16 cellular contexts compared by ENCODE assay signal in genomic region chrX:38632516-38632915, GRCh38.
"Had no signal": no experiment of that assay in that cellular context is flagged by ENCODE, and none has a peak within 500 bp of the region (broad histone marks: within the 10 kb centered on the region; RNA-seq: fewer than 3 reads in every experiment).

No MANE protein-coding gene starts in this region.

- H3K27ac ChIP-seq: body of pancreas, neural progenitor cell, parathyroid adenoma, SJSA1, upper lobe of left lung, VCaP had no signal

- DNase-seq: activated CD4-positive, alpha-beta T cell treated with anti-CD3 and anti-CD28 coated beads for 4 hours; activated CD8-positive, alpha-beta memory T cell treated with anti-CD3 and anti-CD28 coated beads for 24 hours; amniotic stem cell; body of pancreas; central memory CD4-positive, alpha-beta T cell; effector memory CD8-positive, alpha-beta T cell; hypothalamus; kidney glomerular epithelial cell; stimulated activated CD4-positive, alpha-beta T cell treated with anti-CD3 and anti-CD28 coated beads, Interleukin-1b, Interleukin-23, amount 100 ng/mL, for 48 hours; upper lobe of left lung had no signal

- H3K4me1 Mint-ChIP-seq: neural progenitor cell; stimulated activated memory B cell treated with anti-CD40 and anti-IgM and Interleukin-4, amounts not matched to agents 10 μg/mL and 1 μg/mL and 100 μg/mL, for 72 hours had no signal

- H3K9me3 Mint-ChIP-seq: activated naive CD4-positive, alpha-beta T cell treated with anti-CD3 and anti-CD28 coated beads, Interleukin-2, amount 50 U/mL, for 72 hours; effector memory CD8-positive, alpha-beta T cell; neural progenitor cell; stimulated activated memory B cell treated with anti-CD40 and anti-IgM and Interleukin-4, amounts not matched to agents 10 μg/mL and 1 μg/mL and 100 μg/mL, for 72 hours had no signal

- H3K9me3 ChIP-seq: body of pancreas, SJSA1, upper lobe of left lung had no signal

- H3K27ac Mint-ChIP-seq: activated naive CD4-positive, alpha-beta T cell treated with anti-CD3 and anti-CD28 coated beads, Interleukin-2, amount 50 U/mL, for 72 hours; effector memory CD8-positive, alpha-beta T cell; neural progenitor cell; stimulated activated memory B cell treated with anti-CD40 and anti-IgM and Interleukin-4, amounts not matched to agents 10 μg/mL and 1 μg/mL and 100 μg/mL, for 72 hours had no signal

- H3K36me3 ChIP-seq: neural progenitor cell, SJSA1, upper lobe of left lung had no signal

- H3K4me1 ChIP-seq: neural progenitor cell, parathyroid adenoma, upper lobe of left lung had no signal

- H3K4me3 ChIP-seq: body of pancreas, neural progenitor cell, SJSA1, upper lobe of left lung had no signal

- H3K9ac ChIP-seq: neural progenitor cell, parathyroid adenoma had no signal

- H3K36me3 Mint-ChIP-seq: activated naive CD4-positive, alpha-beta T cell treated with anti-CD3 and anti-CD28 coated beads, Interleukin-2, amount 50 U/mL, for 72 hours; neural progenitor cell; stimulated activated memory B cell treated with anti-CD40 and anti-IgM and Interleukin-4, amounts not matched to agents 10 μg/mL and 1 μg/mL and 100 μg/mL, for 72 hours had no signal

- H3K4me3 Mint-ChIP-seq: neural progenitor cell; stimulated activated memory B cell treated with anti-CD40 and anti-IgM and Interleukin-4, amounts not matched to agents 10 μg/mL and 1 μg/mL and 100 μg/mL, for 72 hours had no signal

- H3K27me3 Mint-ChIP-seq: effector memory CD8-positive, alpha-beta T cell; stimulated activated memory B cell treated with anti-CD40 and anti-IgM and Interleukin-4, amounts not matched to agents 10 μg/mL and 1 μg/mL and 100 μg/mL, for 72 hours had no signal

- ATAC-seq: activated naive CD4-positive, alpha-beta T cell treated with anti-CD3 and anti-CD28 coated beads, Interleukin-2, amount 50 U/mL, for 72 hours; body of pancreas; effector memory CD8-positive, alpha-beta T cell; stimulated activated memory B cell treated with anti-CD40 and anti-IgM and Interleukin-4, amounts not matched to agents 10 μg/mL and 1 μg/mL and 100 μg/mL, for 72 hours had no signal

- H3K27me3 ChIP-seq: body of pancreas, neural progenitor cell, SJSA1, upper lobe of left lung had no signal
